In genomic region chr19:58279042-58279924, GRCh38 we compare ENCODE assay signal across 8 cellular contexts. TPM values are rescaled to one million over a fixed set of nuclear protein-coding genes. Genes with fewer than 3 reads are reported as not detected.
DNase-seq lines count a peak whose midpoint lies in the region; ATAC-seq and TF ChIP-seq lines count a peak whose summit lies in the region.

No MANE protein-coding gene starts in this region.

- peak; percentile 22 for ATAC-seq in HG02973 (IDR thresholded peaks at IDR 0.05; ENCODE audit: unreplicated experiment)
- peak; percentile 40 for ATAC-seq in esophagus mucosa

- TF ChIP-seq CTCF in GM13976 (IDR thresholded peaks at IDR 0.05; ENCODE audit: borderline replicate concordance, control extremely low read depth, extremely low read depth, insufficient read depth, missing control alignments): no peak

- DNase-seq in GM13976 (ENCODE audit: low spot score) (peak; percentile 65), NCI-H510A (lab: John Stamatoyannopoulos, UW) (peak; percentile 41), activated T-cell treated with anti-CD3 and anti-CD28 coated beads for 4 hours (peak; percentile 11), mucosa of gallbladder (ENCODE audit: low spot score) (peak; percentile 59), NOMO-1 treated with dmso at 0.1 percent for 144 hours (lab: John Stamatoyannopoulos, UW; ENCODE audit: unreplicated experiment) (no peak)
- peak; percentile 30 for DNase-seq in stimulated activated CD8-positive, alpha-beta memory T cell treated with anti-CD3 and anti-CD28 coated beads, Interleukin-4, amount 100 ng/mL, for 24 hours (ENCODE audit: low read depth)

- in situ Hi-C loops in GM13976 (cut with MboI; ENCODE audit: low sequenced_read_pairs, unreplicated experiment): no loop called here

RNA-seq across cellular contexts. Expression of gene ZNF8, which starts 0.5 kb away (rescaled TPM):
- 2.9 TPM for total RNA-seq in esophagus mucosa
- total RNA-seq in mucosa of gallbladder: 6.1 TPM

RNA-seq across cellular contexts. Expression of gene ERVK3-1, which starts 25.9 kb away (rescaled TPM):
- total RNA-seq in esophagus mucosa (18.6 TPM), mucosa of gallbladder (32.2 TPM)

RNA-seq across cellular contexts. Expression of gene ZSCAN22, which starts 47.5 kb away (rescaled TPM):
- total RNA-seq in esophagus mucosa: 2.5 TPM
- total RNA-seq in mucosa of gallbladder: 4.7 TPM

RNA-seq across cellular contexts. Expression of gene ZNF544, which starts 50.6 kb away (rescaled TPM):
- total RNA-seq in esophagus mucosa (20.0 TPM), mucosa of gallbladder (30.4 TPM)
